In genomic region chr19:6828698-6829633, GRCh38 we compare ENCODE assay signal across 8 cellular contexts. TPM values are rescaled to one million over a fixed set of nuclear protein-coding genes. Genes with fewer than 3 reads are reported as not detected.
DNase-seq lines count a peak whose midpoint lies in the region; ATAC-seq, FAIRE-seq and TF ChIP-seq lines count a peak whose summit lies in the region.

No MANE protein-coding gene starts in this region.

- H3K4me1 Mint-ChIP-seq in IgD-negative memory B cell, result peaks cover 0 to 4% (median 0%) of the 10 kb centered on the region in 3 donors
- H3K4me1 Mint-ChIP-seq in activated CD8-positive, alpha-beta memory T cell treated with anti-CD3 and anti-CD28 coated beads, Interleukin-2, amount 10 ng/mL, durations not matched to agents 7 days and 5 days, result peaks cover 4% of the 10 kb centered on the region
- H3K4me1 Mint-ChIP-seq in naive thymus-derived CD8-positive, alpha-beta T cell, result peaks cover 2 to 26% (median 16%) of the 10 kb centered on the region in 4 donors

- H3K4me3 Mint-ChIP-seq in IgD-negative memory B cell, result peak overlapping the region in 1 of 4 donors; percentile 12
- no peak overlapping the region for H3K4me3 Mint-ChIP-seq in activated CD8-positive, alpha-beta memory T cell treated with anti-CD3 and anti-CD28 coated beads, Interleukin-2, amount 10 ng/mL, durations not matched to agents 7 days and 5 days
- H3K4me3 Mint-ChIP-seq in naive thymus-derived CD8-positive, alpha-beta T cell, result no peak overlapping the region

- DNase-seq in COLO829 (ENCODE audit: low spot score) (peak; percentile 25), D341Med (ENCODE audit: low spot score) (no peak), activated gamma-delta T cell treated with Interleukin-2 at 50 U/mL for 16 hours (no peak), D721Med (ENCODE audit: insufficient read length, low spot score) (no peak), kidney (no peak)
- DNase-seq in activated CD8-positive, alpha-beta memory T cell treated with anti-CD3 and anti-CD28 coated beads, Interleukin-2, amount 10 ng/mL, durations not matched to agents 7 days and 5 days, result peak; percentile 69
- peak in 5 of 10 donors; percentile 3 to 13 (median 9) for DNase-seq in naive thymus-derived CD8-positive, alpha-beta T cell

- no peak overlapping the region for H3K27ac ChIP-seq in kidney (ENCODE audit: low read depth in 2 of 2, low read length in 2 of 2)

- H3K27me3 Mint-ChIP-seq in IgD-negative memory B cell, result no peaks in the 10 kb centered on the region
- no peaks in the 10 kb centered on the region for H3K27me3 Mint-ChIP-seq in activated CD8-positive, alpha-beta memory T cell treated with anti-CD3 and anti-CD28 coated beads, Interleukin-2, amount 10 ng/mL, durations not matched to agents 7 days and 5 days
- no peaks in the 10 kb centered on the region for H3K27me3 Mint-ChIP-seq in naive thymus-derived CD8-positive, alpha-beta T cell

- H3K9me3 Mint-ChIP-seq in IgD-negative memory B cell, result no peaks in the 10 kb centered on the region
- H3K9me3 Mint-ChIP-seq in activated CD8-positive, alpha-beta memory T cell treated with anti-CD3 and anti-CD28 coated beads, Interleukin-2, amount 10 ng/mL, durations not matched to agents 7 days and 5 days (ENCODE audit: low read depth), result no peaks in the 10 kb centered on the region
- no peaks in the 10 kb centered on the region for H3K9me3 Mint-ChIP-seq in naive thymus-derived CD8-positive, alpha-beta T cell

- H3K27ac Mint-ChIP-seq in IgD-negative memory B cell, result peak overlapping the region in 2 of 3 donors; percentile 26 to 57
- H3K27ac Mint-ChIP-seq in activated CD8-positive, alpha-beta memory T cell treated with anti-CD3 and anti-CD28 coated beads, Interleukin-2, amount 10 ng/mL, durations not matched to agents 7 days and 5 days, result peak overlapping the region; percentile 75
- H3K27ac Mint-ChIP-seq in naive thymus-derived CD8-positive, alpha-beta T cell, result peak overlapping the region in 9 of 10 donors; percentile 41 to 92 (median 75)

- H3K4me1 ChIP-seq in kidney (ENCODE audit: control insufficient read depth in 1 of 2, insufficient read depth in 1 of 2, low read depth in 1 of 2, low read length in 2 of 2), result no peaks in the 10 kb centered on the region

- ATAC-seq in activated CD8-positive, alpha-beta memory T cell treated with anti-CD3 and anti-CD28 coated beads, Interleukin-2, amount 10 ng/mL, durations not matched to agents 7 days and 5 days, result peak; percentile 86
- peak; percentile 59 to 65 for ATAC-seq in naive thymus-derived CD8-positive, alpha-beta T cell

- CTCF ChIA-PET in activated CD8-positive, alpha-beta memory T cell treated with anti-CD3 and anti-CD28 coated beads, Interleukin-2, amount 10 ng/mL, durations not matched to agents 7 days and 5 days (lab: Charles Lee), result no interaction called here

- H3K36me3 Mint-ChIP-seq in IgD-negative memory B cell, result peaks cover 5% of the 10 kb centered on the region
- peaks cover 66% of the 10 kb centered on the region for H3K36me3 Mint-ChIP-seq in activated CD8-positive, alpha-beta memory T cell treated with anti-CD3 and anti-CD28 coated beads, Interleukin-2, amount 10 ng/mL, durations not matched to agents 7 days and 5 days
- peaks cover 11 to 97% (median 50%) of the 10 kb centered on the region in 3 donors for H3K36me3 Mint-ChIP-seq in naive thymus-derived CD8-positive, alpha-beta T cell

- no peaks in the 10 kb centered on the region for H3K36me3 ChIP-seq in kidney (ENCODE audit: control insufficient read depth in 1 of 2, insufficient read depth in 2 of 2, low read length in 2 of 2)

- no peak overlapping the region for H3K4me3 ChIP-seq in kidney (ENCODE audit: low read length in 2 of 2)

- POLR2A ChIA-PET in naive thymus-derived CD8-positive, alpha-beta T cell (lab: Charles Lee), result interaction anchor here (0.6 kb wide), 1 partner anchor 101 kb away, joined by 6 read pairs; no protein-coding TSS in a partner anchor

- TF ChIP-seq CTCF in D721Med (IDR thresholded peaks at IDR 0.05; ENCODE audit: insufficient read depth, missing control alignments) (no peak), kidney (IDR thresholded peaks at IDR 0.05; ENCODE audit: borderline replicate concordance, extremely low read depth, insufficient read depth) (no peak)

- no peak for FAIRE-seq in D721Med (lab: Jason Lieb, UNC)
- no peak for FAIRE-seq in kidney (lab: Jason Lieb, UNC)

- H3K9me3 ChIP-seq in kidney (ENCODE audit: control insufficient read depth in 1 of 2, low read length in 2 of 2), result no peaks in the 10 kb centered on the region

- no peak overlapping the region for H3K9ac ChIP-seq in kidney (ENCODE audit: low read length in 2 of 2)

- intact Hi-C loops in kidney (cut with DNase I), result no loop called here

RNA-seq across cellular contexts. Expression of gene VAV1, which starts 56.5 kb away (rescaled TPM):
- 47.5 TPM for polyA plus RNA-seq in IgD-negative memory B cell
- total RNA-seq in activated CD8-positive, alpha-beta memory T cell treated with anti-CD3 and anti-CD28 coated beads, Interleukin-2, amount 10 ng/mL, durations not matched to agents 7 days and 5 days, result 100 to 1,000 TPM in 1 of 2 experiments, 10 to 100 TPM in 1; 98.5 to 114 TPM
- 10 to 100 TPM; 79.5 to 85.0 TPM for total RNA-seq in naive thymus-derived CD8-positive, alpha-beta T cell
- polyA plus RNA-seq in naive thymus-derived CD8-positive, alpha-beta T cell, result 10 to 100 TPM; 18.7 to 27.9 (median 19.9) TPM
- 15.5 TPM for total RNA-seq in kidney
- polyA plus RNA-seq in kidney (ENCODE audit: insufficient read depth, low read depth, low replicate concordance), result 0.90 TPM

RNA-seq across cellular contexts. Expression of gene ADGRE1, which starts 58.4 kb away (rescaled TPM):
- 0.06 TPM for polyA plus RNA-seq in IgD-negative memory B cell
- under 1 TPM; 0.44 to 0.54 TPM for total RNA-seq in activated CD8-positive, alpha-beta memory T cell treated with anti-CD3 and anti-CD28 coated beads, Interleukin-2, amount 10 ng/mL, durations not matched to agents 7 days and 5 days
- 1 to 10 TPM; 2.3 to 2.8 TPM for total RNA-seq in naive thymus-derived CD8-positive, alpha-beta T cell
- polyA plus RNA-seq in naive thymus-derived CD8-positive, alpha-beta T cell, result 1 to 10 TPM in 1 of 3 donors, under 1 TPM in 2; 0.35 to 2.5 (median 0.55) TPM
- total RNA-seq in kidney, result 1.3 TPM
- polyA plus RNA-seq in kidney (ENCODE audit: insufficient read depth, low read depth, low replicate concordance), result 0.19 TPM

Comparison
In these comparisons a context has a peak if more than half of its experiments do, and no peak if none do; other contexts are left out.
1. DNase-seq: peak in COLO829 (single experiment) and activated CD8-positive, alpha-beta memory T cell treated with anti-CD3 and anti-CD28 coated beads, Interleukin-2, amount 10 ng/mL, durations not matched to agents 7 days and 5 days (single experiment); none in D341Med (single experiment), activated gamma-delta T cell treated with Interleukin-2 at 50 U/mL for 16 hours (single experiment), D721Med (single experiment) and kidney (single experiment).
2. Peak in every context shown above with its lines, with median percentiles within 50 percentile points of each other: H3K27ac Mint-ChIP-seq.